ENCODE assay signal across 1 cellular context in genomic region chr6:137866914-137867684, GRCh38.
TF ChIP-seq lines count a peak whose summit lies in the region.

TSS of gene TNFAIP3 (plus strand) at chr6:137867259. CDS start at chr6:137871228, 3,969 bp downstream.

TF ChIP-seq in A549, 52 proteins besides CTCF, POLR2A, EP300 and RAD21 (continued from another document):
- TF ChIP-seq ATOH8 (CRISPR knock-in tag; IDR thresholded peaks at IDR 0.05; ENCODE audit: low read depth) (no peak), CBX8 (IDR thresholded peaks at IDR 0.05) (no peak), HES2 (IDR thresholded peaks at IDR 0.05) (no peak), ZFP36 (IDR thresholded peaks at IDR 0.05; ENCODE audit: borderline replicate concordance, partially characterized antibody) (no peak), FOSB (CRISPR knock-in tag; IDR thresholded peaks at IDR 0.05) (no peak), FOSL2 (IDR thresholded peaks at IDR 0.05) (peak; percentile 43; the same call in 1 of the 2 replicates), FOSL2 (CRISPR knock-in tag; IDR thresholded peaks at IDR 0.05) (peak; percentile 70), HOXB13 (CRISPR knock-in tag; IDR thresholded peaks at IDR 0.05; ENCODE audit: low read depth) (no peak), KDM5A (IDR thresholded peaks at IDR 0.05) (no peak), ZSCAN20 (CRISPR knock-in tag; IDR thresholded peaks at IDR 0.05) (no peak), ESRRA (IDR thresholded peaks at IDR 0.05; ENCODE audit: borderline replicate concordance, low read length) (no peak), CBX2 (IDR thresholded peaks at IDR 0.05; ENCODE audit: borderline replicate concordance, low read depth) (no peak), BCL3 (IDR thresholded peaks at IDR 0.05) (no peak), NPAS2 (CRISPR knock-in tag; IDR thresholded peaks at IDR 0.05; ENCODE audit: borderline replicate concordance) (no peak), TFCP2L1 (CRISPR knock-in tag; IDR thresholded peaks at IDR 0.05) (no peak), MAX (IDR thresholded peaks at IDR 0.05) (peak; percentile 51; the same call in 1 of the 2 replicates), EHF (CRISPR knock-in tag; IDR thresholded peaks at IDR 0.05) (no peak), NFE2L2 (conservative IDR thresholded peaks at IDR 0.05; ENCODE audit: low read length) (no peak), SREBF2 (IDR thresholded peaks at IDR 0.05) (no peak), CHD2 (IDR thresholded peaks at IDR 0.05; ENCODE audit: low read length, partially characterized antibody) (no peak), TP53 (CRISPR knock-in tag; IDR thresholded peaks at IDR 0.05) (no peak), ELK1 (IDR thresholded peaks at IDR 0.05; ENCODE audit: low read depth, low read length) (no peak)
- TF ChIP-seq, protein P1, sequence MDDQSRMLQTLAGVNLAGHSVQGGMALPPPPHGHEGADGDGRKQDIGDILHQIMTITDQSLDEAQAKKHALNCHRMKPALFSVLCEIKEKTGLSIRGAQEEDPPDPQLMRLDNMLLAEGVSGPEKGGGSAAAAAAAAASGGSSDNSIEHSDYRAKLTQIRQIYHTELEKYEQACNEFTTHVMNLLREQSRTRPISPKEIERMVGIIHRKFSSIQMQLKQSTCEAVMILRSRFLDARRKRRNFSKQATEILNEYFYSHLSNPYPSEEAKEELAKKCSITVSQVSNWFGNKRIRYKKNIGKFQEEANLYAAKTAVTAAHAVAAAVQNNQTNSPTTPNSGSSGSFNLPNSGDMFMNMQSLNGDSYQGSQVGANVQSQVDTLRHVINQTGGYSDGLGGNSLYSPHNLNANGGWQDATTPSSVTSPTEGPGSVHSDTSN (IDR thresholded peaks at IDR 0.05) = no peak
- TF ChIP-seq, protein P2, sequence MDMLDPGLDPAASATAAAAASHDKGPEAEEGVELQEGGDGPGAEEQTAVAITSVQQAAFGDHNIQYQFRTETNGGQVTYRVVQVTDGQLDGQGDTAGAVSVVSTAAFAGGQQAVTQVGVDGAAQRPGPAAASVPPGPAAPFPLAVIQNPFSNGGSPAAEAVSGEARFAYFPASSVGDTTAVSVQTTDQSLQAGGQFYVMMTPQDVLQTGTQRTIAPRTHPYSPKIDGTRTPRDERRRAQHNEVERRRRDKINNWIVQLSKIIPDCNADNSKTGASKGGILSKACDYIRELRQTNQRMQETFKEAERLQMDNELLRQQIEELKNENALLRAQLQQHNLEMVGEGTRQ (IDR thresholded peaks at IDR 0.05) = peak; percentile 87
TF ChIP-seq in A549: peak in this region for 10.
